ENCODE assay signal across 9 cellular contexts in the genomic region with DNA sequence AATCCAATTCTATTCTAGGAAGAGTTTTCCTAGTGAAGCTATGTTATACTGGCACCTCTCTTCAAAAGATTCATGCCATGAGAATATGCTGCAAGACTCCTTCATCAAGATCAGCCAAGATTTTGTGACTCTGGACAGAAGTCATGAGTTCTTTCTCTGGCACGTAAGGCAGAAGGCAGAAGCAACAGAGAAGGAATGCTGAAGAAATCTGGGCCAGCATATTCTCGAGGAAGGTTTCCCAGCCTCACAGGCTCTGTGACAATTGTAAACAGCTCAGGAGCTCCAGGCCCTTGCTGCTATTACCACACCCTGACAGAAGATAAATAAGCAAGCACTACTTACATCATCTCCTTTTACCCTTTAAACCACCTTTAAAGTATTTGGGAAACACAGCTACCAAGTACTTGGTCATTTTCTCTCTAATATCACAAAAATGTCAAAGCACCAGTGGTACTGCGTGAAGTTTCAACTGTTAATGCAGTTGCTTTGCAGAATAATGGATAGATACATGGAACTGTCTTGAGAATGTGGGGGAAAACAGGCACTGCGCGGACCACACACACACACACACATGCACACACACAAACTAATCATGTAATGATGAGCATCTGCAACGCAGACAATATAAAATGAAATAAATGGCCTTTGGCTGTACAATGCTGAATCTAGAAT. TPM values are rescaled to one million over a fixed set of nuclear protein-coding genes. Genes with fewer than 3 reads are reported as not detected.
DNase-seq lines count a peak whose midpoint lies in the region; ATAC-seq and TF ChIP-seq lines count a peak whose summit lies in the region.
"Had no signal": no experiment of that assay in that cellular context is flagged by ENCODE, and none has a peak within 500 bp of the region (broad histone marks: within the 10 kb centered on the region; RNA-seq: fewer than 3 reads in every experiment).

No MANE protein-coding gene starts in this region.

- H3K27me3 Mint-ChIP-seq in CD4-positive, alpha-beta T cell = no peaks in the 10 kb centered on the region
- H3K27me3 Mint-ChIP-seq in T-helper 17 cell = no peaks in the 10 kb centered on the region

- no peaks in the 10 kb centered on the region for H3K9me2 ChIP-seq in PC-3 (replicated peaks; ENCODE audit: low read length)

- H3F3A ChIP-seq in PC-3 (ENCODE audit: low read length, unreplicated experiment) = no peaks in the 10 kb centered on the region

- H3K27me3 ChIP-seq in CD4-positive, alpha-beta T cell (ENCODE audit: control insufficient read depth, insufficient read depth, low read length) = no peaks in the 10 kb centered on the region
- H3K27me3 ChIP-seq in PC-3 (ENCODE audit: low read length) (no peaks in the 10 kb centered on the region), gastroesophageal sphincter (no peaks in the 10 kb centered on the region)

- H3K9me3 Mint-ChIP-seq in CD4-positive, alpha-beta T cell = no peaks in the 10 kb centered on the region

- H3K9ac ChIP-seq in PC-3 (ENCODE audit: low read length) = no peak overlapping the region

- no peak for TF ChIP-seq EP300 in gastroesophageal sphincter (IDR thresholded peaks at IDR 0.05)

- intact Hi-C loops in CD4-positive, alpha-beta T cell (cut with DNase I, micrococcal nuclease) = loop anchor here in 1 of 2 experiments (10.0 kb wide), 1 partner anchor 1113 kb away; no protein-coding TSS in a partner anchor
- intact Hi-C loops in PC-3 (cut with micrococcal nuclease) = no loop called here

- no peak overlapping the region for H3K4me3 Mint-ChIP-seq in CD4-positive, alpha-beta T cell
- no peak overlapping the region for H3K4me3 Mint-ChIP-seq in T-helper 17 cell

- H3K4me2 ChIP-seq in PC-3 (ENCODE audit: low read length) = no peak overlapping the region

- TF ChIP-seq CTCF in CD4-positive, alpha-beta T cell (IDR thresholded peaks at IDR 0.05) = no peak
- TF ChIP-seq CTCF in PC-3 (conservative IDR thresholded peaks at IDR 0.05; ENCODE audit: low read depth, low read length) (no peak), gastroesophageal sphincter (IDR thresholded peaks at IDR 0.05) (no peak)

- H3K27ac ChIP-seq in CD4-positive, alpha-beta T cell (ENCODE audit: low read depth, low read length) = no peak overlapping the region
- H3K27ac ChIP-seq in PC-3 (ENCODE audit: low read length) (no peak overlapping the region), gastroesophageal sphincter (peak overlapping the region; percentile 39 to 57 (median 48))

- no peaks in the 10 kb centered on the region for H3K9me3 ChIP-seq in CD4-positive, alpha-beta T cell (ENCODE audit: control insufficient read depth, low read length)
- H3K9me3 ChIP-seq in PC-3 (ENCODE audit: low read length) (no peaks in the 10 kb centered on the region), gastroesophageal sphincter (no peaks in the 10 kb centered on the region), T-helper 17 cell (ENCODE audit: control insufficient read depth, low read length, poor library complexity, severe bottlenecking) (no peaks in the 10 kb centered on the region)

- BruUV-seq in PC-3 (replicated peaks; lab: Mats Ljungman, UMichigan) = no TSS peak

- WGBS in gastroesophageal sphincter (ENCODE audit: low coverage in 1 of 2), 2 donors = 42 to 56% methylated on average over 6 of the region's 6 CpGs

- ATAC-seq in CD4-positive, alpha-beta T cell (ENCODE audit: poor library complexity) = no peak
- ATAC-seq in PC-3 (peak; percentile 63; the same call in 1 of the 2 replicates), gastroesophageal sphincter (peak; percentile 97), T-helper 17 cell (no peak)

- H3K4me1 Mint-ChIP-seq in CD4-positive, alpha-beta T cell (ENCODE audit: low read depth) = peaks cover 69% of the 10 kb centered on the region
- peaks cover 33% of the 10 kb centered on the region for H3K4me1 Mint-ChIP-seq in T-helper 17 cell

- CTCF ChIA-PET in CD4-positive, alpha-beta T cell (lab: Charles Lee) = no interaction called here
- CTCF ChIA-PET in PC-3 (lab: Charles Lee) = no interaction called here

- no peaks in the 10 kb centered on the region for H4K20me1 ChIP-seq in PC-3 (ENCODE audit: low read length)

- POLR2A ChIA-PET in CD4-positive, alpha-beta T cell (lab: Charles Lee) = interaction anchor here (0.7 kb wide), 1 partner anchor 719 kb away, joined by 3 read pairs; no protein-coding TSS in a partner anchor
- POLR2A ChIA-PET in PC-3 (lab: Charles Lee; ENCODE audit: unreplicated experiment) = interaction anchor here (0.6 to 0.7 kb wide), 2 partner anchors 302 to 362 kb away, joined by 3 to 4 read pairs; no protein-coding TSS in a partner anchor

- H3K36me3 ChIP-seq in PC-3 (ENCODE audit: low read depth, low read length) = no peaks in the 10 kb centered on the region
- no peaks in the 10 kb centered on the region for H3K36me3 ChIP-seq in gastroesophageal sphincter

- H3K27ac Mint-ChIP-seq in CD4-positive, alpha-beta T cell = peak overlapping the region; percentile 32
- no peak overlapping the region for H3K27ac Mint-ChIP-seq in T-helper 17 cell

- no peak for TF ChIP-seq POLR2A in gastroesophageal sphincter (IDR thresholded peaks at IDR 0.05)

- peaks cover 77% of the 10 kb centered on the region for H3K79me2 ChIP-seq in PC-3 (ENCODE audit: low read length)

- H3K4me1 ChIP-seq in PC-3 (ENCODE audit: insufficient read depth, low read length) (no peaks in the 10 kb centered on the region), gastroesophageal sphincter (peaks cover 5 to 25% (median 8%) of the 10 kb centered on the region in 3 donors)

- no peak overlapping the region for H2AFZ ChIP-seq in PC-3 (ENCODE audit: low read length)

- no peak overlapping the region for H3K4me3 ChIP-seq in PC-3 (ENCODE audit: low read length)
- no peak overlapping the region for H3K4me3 ChIP-seq in gastroesophageal sphincter

- peaks cover 39% of the 10 kb centered on the region for H3K36me3 Mint-ChIP-seq in CD4-positive, alpha-beta T cell (ENCODE audit: low read depth)
- no peaks in the 10 kb centered on the region for H3K36me3 Mint-ChIP-seq in T-helper 17 cell (ENCODE audit: low read depth)

- DNase-seq in CD4-positive, alpha-beta T cell = no peak
- DNase-seq in PC-3 = no peak
- peak; percentile 49 for DNase-seq in pons (ENCODE audit: low spot score)
- DNase-seq in activated CD4-positive, alpha-beta T cell treated with anti-CD3 and anti-CD28 coated beads for 1 hour = no peak
- DNase-seq in SHP77 (lab: John Stamatoyannopoulos, UW) = no peak
- DNase-seq in NCI-H146 treated with DMSO at 0.1 percent for 48 hours (lab: John Stamatoyannopoulos, UW; ENCODE audit: unreplicated experiment) = no peak
- DNase-seq in T-helper 17 cell = no peak
- DNase-seq: cortex of kidney had no signal

RNA-seq across cellular contexts. Expression of gene INTS6, which starts 55.4 kb away (rescaled TPM):
- 10 to 100 TPM; 40.8 to 45.8 TPM for total RNA-seq in CD4-positive, alpha-beta T cell
- total RNA-seq in PC-3 (2014; rRNA removed) (19.9 and 26.6 TPM in 2 replicates), gastroesophageal sphincter (10 to 100 TPM; 22.4 to 35.0 (median 29.8) TPM), T-helper 17 cell (100 to 1,000 TPM in 1 of 2 donors, 10 to 100 TPM in 1; 92.5 to 100 TPM)

RNA-seq across cellular contexts. Expression of gene SERPINE3, which starts 57.9 kb away (rescaled TPM):
- not detected for total RNA-seq in CD4-positive, alpha-beta T cell
- total RNA-seq in PC-3 (2014; rRNA removed) (not detected in 2 replicates), gastroesophageal sphincter (under 1 TPM in 1 of 4 donors, not detected in 3; 0.78 TPM), T-helper 17 cell (not detected)

Comparison
In these comparisons a context has a peak if more than half of its experiments do, and no peak if none do; other contexts are left out.
1. ATAC-seq: peak in PC-3 (single experiment) and gastroesophageal sphincter (single experiment); none in CD4-positive, alpha-beta T cell (single experiment) and T-helper 17 cell (single experiment).
2. H3K27ac ChIP-seq: peak in gastroesophageal sphincter (4 of 4); none in CD4-positive, alpha-beta T cell (single experiment) and PC-3 (single experiment).